Comparison of ENCODE assay signal across 9 cellular contexts in the genomic region with DNA sequence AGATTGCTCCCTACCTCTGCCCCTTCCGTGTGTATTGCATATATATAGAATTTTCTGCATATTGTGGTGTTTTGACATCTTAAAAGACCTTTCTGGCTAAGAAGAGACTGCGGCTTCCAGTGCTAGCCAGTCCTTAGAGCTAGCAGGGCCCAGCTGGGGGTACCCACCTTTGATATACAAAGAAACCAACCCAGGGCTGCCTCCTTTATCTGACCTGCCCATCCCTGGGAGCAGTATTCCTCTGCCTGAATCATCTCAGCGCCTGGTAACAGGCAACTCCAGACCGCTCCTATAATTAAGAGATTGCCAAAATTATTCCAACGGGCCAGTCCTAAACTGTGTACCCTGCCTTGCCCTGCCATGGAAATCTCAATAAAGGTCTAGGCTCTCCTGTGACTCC.
"Had no signal": no experiment of that assay in that cellular context is flagged by ENCODE, and none has a peak within 500 bp of the region (broad histone marks: within the 10 kb centered on the region; RNA-seq: fewer than 3 reads in every experiment).

No MANE protein-coding gene starts in this region.

- DNase-seq: GOT3, H9, HFFc6, KBM-7 had no signal

- H3K4me3 Mint-ChIP-seq: H9, HFFc6, IgD-negative memory B cell had no signal

- H3K9ac ChIP-seq: KMS-11 had no signal

- ATAC-seq: HCT116, HepG2 had no signal

- H3K27ac Mint-ChIP-seq: H9, HFFc6 had no signal

- H3K27ac ChIP-seq: HL-60, KMS-11 had no signal

- H3K9me3 Mint-ChIP-seq: H9, HFFc6 had no signal

- H3K4me2 ChIP-seq: KMS-11 had no signal

- H3K36me3 Mint-ChIP-seq: IgD-negative memory B cell had no signal
